Comparison of ENCODE assay signal across 1 cellular context in genomic region chr3:67601385-67601784, GRCh38.
TF ChIP-seq lines count a peak whose summit lies in the region.

No MANE protein-coding gene starts in this region.

TF ChIP-seq in endothelial cell of umbilical vein, 7 proteins besides CTCF, POLR2A, EP300 and RAD21 (continued from another document):
- TF ChIP-seq FOS (IDR thresholded peaks at IDR 0.05; ENCODE audit: borderline replicate concordance, insufficient read depth, low read length) = no peak
- TF ChIP-seq POLR2AphosphoS5 (IDR thresholded peaks at IDR 0.05; ENCODE audit: insufficient read depth, low read depth, low read length) = no peak
- no peak for TF ChIP-seq MAX (IDR thresholded peaks at IDR 0.05; ENCODE audit: insufficient read depth, insufficient read length)
- TF ChIP-seq JUN (IDR thresholded peaks at IDR 0.05; ENCODE audit: borderline replicate concordance, insufficient read depth, insufficient read length, low read depth) = no peak
